ENCODE assay signal across 29 cellular contexts in the genomic region with DNA sequence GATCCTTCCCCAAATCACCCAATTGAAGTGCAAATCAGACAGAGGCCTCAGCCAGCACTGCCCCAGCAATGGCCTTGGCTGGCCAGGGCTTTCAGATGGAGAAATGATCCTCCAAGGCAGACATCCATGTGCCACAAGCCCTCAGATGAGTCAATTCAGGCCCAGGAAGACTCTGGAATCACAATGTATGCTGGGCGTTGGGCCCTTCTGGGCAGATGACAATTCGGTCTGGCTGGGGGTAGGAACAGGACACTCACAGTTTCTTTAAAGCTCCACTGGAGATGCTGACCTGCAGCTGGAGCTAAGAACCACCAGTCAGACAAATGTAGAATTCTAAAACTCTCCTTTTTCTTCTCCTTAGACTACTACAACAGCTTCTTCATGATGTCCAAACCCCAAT. TPM values are rescaled to one million over a fixed set of nuclear protein-coding genes. Genes with fewer than 3 reads are reported as not detected.
DNase-seq lines count a peak whose midpoint lies in the region; ATAC-seq and TF ChIP-seq lines count a peak whose summit lies in the region.
"Had no signal": no experiment of that assay in that cellular context is flagged by ENCODE, and none has a peak within 500 bp of the region (broad histone marks: within the 10 kb centered on the region; RNA-seq: fewer than 3 reads in every experiment).

No MANE protein-coding gene starts in this region.

- DNase-seq in stimulated activated naive CD8-positive, alpha-beta T cell treated with anti-CD3 and anti-CD28 coated beads, Interleukin-15, Interleukin-2, amounts not matched to agents 100 U/mL and 50 U/mL, for 24 hours: no peak
- DNase-seq in nephron progenitor cell: no peak
- no peak for DNase-seq in type B pancreatic cell (ENCODE audit: extremely low spot score, unreplicated experiment)
- DNase-seq in islet precursor cell: no peak
- DNase-seq in left cardiac atrium: no peak
- DNase-seq: AML-193; CD4-positive, alpha-beta T cell; DMS53; H7; Kasumi-1; MV-4-11; NCI-H1105; NCI-H1436 treated with DMSO at 0.1 percent for 48 hours; NCI-H2029; NCI-H446; NCI-H524 treated with DMSO at 0.1 percent for 48 hours; NCI-H774; PC-3 had no signal

- intact Hi-C loops in left cardiac atrium (cut with DNase I): no loop called here

- peak overlapping the region; percentile 1 for H3K27ac Mint-ChIP-seq in stimulated activated naive CD8-positive, alpha-beta T cell treated with anti-CD3 and anti-CD28 coated beads, Interleukin-15, Interleukin-2, amounts not matched to agents 100 ng/mL and 50 ng/mL, for 24 hours
- H3K27ac Mint-ChIP-seq in nephron progenitor cell: peak overlapping the region; percentile 21
- peak overlapping the region; percentile 61 for H3K27ac Mint-ChIP-seq in type B pancreatic cell
- H3K27ac Mint-ChIP-seq: CD4-positive, alpha-beta T cell had no signal

- no peaks in the 10 kb centered on the region for H3K27me3 Mint-ChIP-seq in stimulated activated naive CD8-positive, alpha-beta T cell treated with anti-CD3 and anti-CD28 coated beads, Interleukin-15, Interleukin-2, amounts not matched to agents 100 ng/mL and 50 ng/mL, for 24 hours
- H3K27me3 Mint-ChIP-seq in nephron progenitor cell (ENCODE audit: low read depth, poor library complexity) (no peaks in the 10 kb centered on the region), type B pancreatic cell (no peaks in the 10 kb centered on the region)
- H3K27me3 Mint-ChIP-seq: CD4-positive, alpha-beta T cell had no signal

- TF ChIP-seq EP300 in gastroesophageal sphincter (IDR thresholded peaks at IDR 0.05): no peak

- no peak for ATAC-seq in stimulated activated naive CD8-positive, alpha-beta T cell treated with anti-CD3 and anti-CD28 coated beads, Interleukin-15, Interleukin-2, amounts not matched to agents 100 U/mL and 50 U/mL, for 24 hours
- no peak for ATAC-seq in gastroesophageal sphincter
- ATAC-seq in GM21528 (IDR thresholded peaks at IDR 0.05; ENCODE audit: low FRiP score, unreplicated experiment): no peak
- no peak for ATAC-seq in left cardiac atrium
- ATAC-seq: K562, PC-3, SK-N-SH treated with all-trans-retinoic acid at 6 μM for 48 hours had no signal

- peak overlapping the region in 3 of 4 donors; percentile 17 to 46 (median 39) for H3K27ac ChIP-seq in gastroesophageal sphincter
- H3K27ac ChIP-seq: BLaER1 treated with 17β-estradiol and CSF1 and Interleukin-3, amounts not matched to agents 10 nM and 100 nM had no signal

- no peaks in the 10 kb centered on the region for H3K36me3 ChIP-seq in gastroesophageal sphincter
- H3K36me3 ChIP-seq: BLaER1 treated with 17β-estradiol and CSF1 and Interleukin-3, amounts not matched to agents 10 nM and 100 nM had no signal

- 80 to 83% methylated on average over 1 of the region's 2 CpGs for WGBS in gastroesophageal sphincter (ENCODE audit: low coverage in 1 of 2), 2 donors

- no peaks in the 10 kb centered on the region for H3K9me3 ChIP-seq in gastroesophageal sphincter

- no peaks in the 10 kb centered on the region for H3K36me3 Mint-ChIP-seq in stimulated activated naive CD8-positive, alpha-beta T cell treated with anti-CD3 and anti-CD28 coated beads, Interleukin-15, Interleukin-2, amounts not matched to agents 100 ng/mL and 50 ng/mL, for 24 hours (ENCODE audit: low read depth)
- H3K36me3 Mint-ChIP-seq in nephron progenitor cell (ENCODE audit: low read depth): no peaks in the 10 kb centered on the region
- H3K36me3 Mint-ChIP-seq in type B pancreatic cell: no peaks in the 10 kb centered on the region

- H3K4me1 ChIP-seq in gastroesophageal sphincter: peaks cover 0 to 26% (median 5%) of the 10 kb centered on the region in 3 donors

- peaks cover 14% of the 10 kb centered on the region for H3K4me1 Mint-ChIP-seq in stimulated activated naive CD8-positive, alpha-beta T cell treated with anti-CD3 and anti-CD28 coated beads, Interleukin-15, Interleukin-2, amounts not matched to agents 100 ng/mL and 50 ng/mL, for 24 hours (ENCODE audit: low read depth)
- H3K4me1 Mint-ChIP-seq in nephron progenitor cell (no peaks in the 10 kb centered on the region), type B pancreatic cell (ENCODE audit: unreplicated experiment) (peaks cover 4% of the 10 kb centered on the region)

- H3K4me3 ChIP-seq in gastroesophageal sphincter: no peak overlapping the region
- H3K4me3 ChIP-seq: BLaER1 treated with 17β-estradiol and CSF1 and Interleukin-3, amounts not matched to agents 10 nM and 100 nM; K562 had no signal

- no peak for TF ChIP-seq POLR2A in gastroesophageal sphincter (IDR thresholded peaks at IDR 0.05)

- no peak overlapping the region for H3K4me3 Mint-ChIP-seq in stimulated activated naive CD8-positive, alpha-beta T cell treated with anti-CD3 and anti-CD28 coated beads, Interleukin-15, Interleukin-2, amounts not matched to agents 100 ng/mL and 50 ng/mL, for 24 hours
- H3K4me3 Mint-ChIP-seq in nephron progenitor cell (no peak overlapping the region), type B pancreatic cell (no peak overlapping the region)
- H3K4me3 Mint-ChIP-seq: CD4-positive, alpha-beta T cell had no signal

- peaks cover 5% of the 10 kb centered on the region for H3K9me3 Mint-ChIP-seq in stimulated activated naive CD8-positive, alpha-beta T cell treated with anti-CD3 and anti-CD28 coated beads, Interleukin-15, Interleukin-2, amounts not matched to agents 100 ng/mL and 50 ng/mL, for 24 hours
- H3K9me3 Mint-ChIP-seq in nephron progenitor cell: peaks cover 28% of the 10 kb centered on the region
- H3K9me3 Mint-ChIP-seq in type B pancreatic cell: peaks cover 7% of the 10 kb centered on the region
- H3K9me3 Mint-ChIP-seq: CD4-positive, alpha-beta T cell had no signal

- TF ChIP-seq CTCF in gastroesophageal sphincter (IDR thresholded peaks at IDR 0.05): no peak
- TF ChIP-seq CTCF in nephron progenitor cell (IDR thresholded peaks at IDR 0.05): no peak
- no peak for TF ChIP-seq CTCF in type B pancreatic cell (conservative IDR thresholded peaks at IDR 0.05)

- no peaks in the 10 kb centered on the region for H3K27me3 ChIP-seq in gastroesophageal sphincter
- H3K27me3 ChIP-seq: BLaER1 treated with 17β-estradiol and CSF1 and Interleukin-3, amounts not matched to agents 10 nM and 100 nM had no signal

RNA-seq across cellular contexts. Expression of a gene that starts 7.1 kb away (rescaled TPM):
- not detected for total RNA-seq in gastroesophageal sphincter
- not detected in 2 replicates for total RNA-seq in type B pancreatic cell (ENCODE audit: low replicate concordance)
- total RNA-seq in left cardiac atrium: not detected
- total RNA-seq: A172; CD4-positive, alpha-beta T cell; Daoy; H7; HT-29; K562; MCF 10A; PC-3 had no signal

RNA-seq across cellular contexts. Expression of a gene that starts 9.3 kb away (rescaled TPM):
- total RNA-seq in gastroesophageal sphincter (not detected), type B pancreatic cell (ENCODE audit: low replicate concordance) (not detected in 2 replicates), left cardiac atrium (not detected)
- total RNA-seq: A172; CD4-positive, alpha-beta T cell; Daoy; G401; HT-29; K562; MCF 10A; PC-3 had no signal

RNA-seq across cellular contexts. Expression of a gene that starts 12.4 kb away (rescaled TPM):
- total RNA-seq in gastroesophageal sphincter (not detected), type B pancreatic cell (ENCODE audit: low replicate concordance) (not detected in 2 replicates), left cardiac atrium (not detected)
- total RNA-seq: A172; CD4-positive, alpha-beta T cell; Daoy; G401; HT-29; K562; MCF 10A; PC-3 had no signal

RNA-seq across cellular contexts. Expression of a gene that starts 26.7 kb away (rescaled TPM):
- total RNA-seq in gastroesophageal sphincter: not detected
- total RNA-seq in type B pancreatic cell (ENCODE audit: low replicate concordance): not detected in 2 replicates
- total RNA-seq in left cardiac atrium: not detected
- total RNA-seq: A172; CD4-positive, alpha-beta T cell; Daoy; G401; H7; HT-29; K562; MCF 10A; PC-3 had no signal

RNA-seq across cellular contexts. Expression of a gene that starts 53.1 kb away (rescaled TPM):
- not detected for total RNA-seq in gastroesophageal sphincter
- total RNA-seq in type B pancreatic cell (ENCODE audit: low replicate concordance): not detected in 2 replicates
- total RNA-seq in left cardiac atrium: not detected
- total RNA-seq: A172; CD4-positive, alpha-beta T cell; Daoy; HT-29; K562; MCF 10A; PC-3 had no signal

Comparison
In these comparisons a context has a peak if more than half of its experiments do, and no peak if none do; other contexts are left out.
1. H3K27ac Mint-ChIP-seq: peak in every context shown above with its lines; median percentile 61 in type B pancreatic cell; 21 in nephron progenitor cell; 1 in stimulated activated naive CD8-positive, alpha-beta T cell treated with anti-CD3 and anti-CD28 coated beads, Interleukin-15, Interleukin-2, amounts not matched to agents 100 ng/mL and 50 ng/mL, for 24 hours.